Comparison of ENCODE assay signal across 8 cellular contexts in the genomic region with DNA sequence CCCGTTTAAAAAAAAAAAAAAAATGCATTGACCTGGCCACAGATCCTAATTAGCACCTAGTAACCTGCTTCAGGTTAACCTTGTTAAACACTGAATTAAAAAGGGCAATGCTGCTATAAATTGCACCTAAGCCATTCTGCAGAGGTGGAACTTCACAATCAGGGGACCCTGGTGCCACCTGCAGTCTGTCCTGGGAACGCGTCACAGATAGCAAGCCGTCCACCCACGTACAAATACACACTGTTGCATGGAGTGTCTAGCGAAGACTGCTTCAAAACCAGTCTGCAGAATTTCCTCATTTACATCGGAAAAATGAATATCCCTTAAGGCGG.
DNase-seq lines count a peak whose midpoint lies in the region; ATAC-seq and TF ChIP-seq lines count a peak whose summit lies in the region.

No MANE protein-coding gene starts in this region.

- H3K9me3 Mint-ChIP-seq in activated naive CD4-positive, alpha-beta T cell treated with anti-CD3 and anti-CD28 coated beads, Interleukin-2, amount 50 U/mL, for 72 hours = peaks cover 4 to 10% of the 10 kb centered on the region in 2 donors

- ATAC-seq in GM18498 (IDR thresholded peaks at IDR 0.05; ENCODE audit: unreplicated experiment) (peak; percentile 83), HG02840 (IDR thresholded peaks at IDR 0.05; ENCODE audit: low FRiP score, unreplicated experiment) (peak; percentile 69), left ventricle myocardium superior (peak; percentile 85)
- peak; percentile 21 to 59 for ATAC-seq in activated naive CD4-positive, alpha-beta T cell treated with anti-CD3 and anti-CD28 coated beads, Interleukin-2, amount 50 U/mL, for 72 hours

- DNase-seq in AG09309 (ENCODE audit: low read depth) (no peak), NCI-H146 treated with DMSO at 0.1 percent for 48 hours (lab: John Stamatoyannopoulos, UW; ENCODE audit: unreplicated experiment) (peak; percentile 79), left ventricle myocardium superior (peak; percentile 76), retinal pigment epithelial cell (ENCODE audit: low read depth) (no peak), Kasumi-1 (lab: John Stamatoyannopoulos, UW) (no peak)
- peak in 1 of 2 donors; percentile 10 for DNase-seq in activated naive CD4-positive, alpha-beta T cell treated with anti-CD3 and anti-CD28 coated beads, Interleukin-2, amount 50 U/mL, for 72 hours (ENCODE audit: low spot score in 2 of 2)

- peak overlapping the region in 1 of 2 donors; percentile 54 for H3K27ac Mint-ChIP-seq in activated naive CD4-positive, alpha-beta T cell treated with anti-CD3 and anti-CD28 coated beads, Interleukin-2, amount 50 U/mL, for 72 hours

- H3K4me3 ChIP-seq in AG09309 (ENCODE audit: control insufficient read depth, low read depth, low read length) = peak overlapping the region; percentile 58
- H3K4me3 ChIP-seq in retinal pigment epithelial cell (ENCODE audit: low read length) = peak overlapping the region; percentile 67

- intact Hi-C loops in left ventricle myocardium superior (cut with micrococcal nuclease) = no loop called here

- TF ChIP-seq CTCF in AG09309 (IDR thresholded peaks at IDR 0.05; ENCODE audit: control insufficient read depth, insufficient read depth, low read depth, low read length, missing control alignments) = peak; percentile 6
- TF ChIP-seq CTCF in retinal pigment epithelial cell (conservative IDR thresholded peaks at IDR 0.05; ENCODE audit: low read depth, low read length) = peak; percentile 53

- H3K36me3 Mint-ChIP-seq in activated naive CD4-positive, alpha-beta T cell treated with anti-CD3 and anti-CD28 coated beads, Interleukin-2, amount 50 U/mL, for 72 hours = peaks cover 0 to under 1% of the 10 kb centered on the region in 2 donors

Comparison
In these comparisons a context has a peak if more than half of its experiments do, and no peak if none do; other contexts are left out.
1. DNase-seq: peak in NCI-H146 treated with DMSO at 0.1 percent for 48 hours (single experiment) and left ventricle myocardium superior (single experiment); none in AG09309 (single experiment), retinal pigment epithelial cell (single experiment) and Kasumi-1 (0 of 2).
2. Peak in every context shown above with its lines, with median percentiles within 50 percentile points of each other: ATAC-seq.